Comparison of ENCODE assay signal across 1 cellular context in the genomic region with DNA sequence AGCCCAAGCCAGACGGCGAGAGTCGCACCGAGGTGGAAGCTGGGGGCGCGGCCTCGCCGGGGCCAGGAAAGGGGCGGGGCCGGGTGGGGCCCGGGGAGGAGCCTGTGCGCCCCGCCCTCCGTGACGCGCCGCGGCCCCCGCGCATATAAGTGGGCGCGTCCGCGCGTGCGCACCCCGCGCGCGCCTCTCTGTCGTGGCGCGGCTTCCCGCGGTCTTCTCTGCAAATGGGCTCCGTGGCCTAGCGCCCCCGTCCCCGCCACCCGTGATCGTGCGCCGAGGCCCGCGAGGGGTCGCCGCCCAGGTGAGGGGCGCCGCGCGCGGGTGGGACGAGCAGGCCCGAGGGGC.
TF ChIP-seq lines count a peak whose summit lies in the region.

A gene with protein sequence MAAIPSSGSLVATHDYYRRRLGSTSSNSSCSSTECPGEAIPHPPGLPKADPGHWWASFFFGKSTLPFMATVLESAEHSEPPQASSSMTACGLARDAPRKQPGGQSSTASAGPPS (plus strand): TSS at position 172 of the 345 bp plus-strand sequence. CDS start 544 bp downstream, outside the sequence.

TF ChIP-seq in K562, 482 proteins besides CTCF, POLR2A, EP300 and RAD21 (continued from another document and continues in another):
- TF ChIP-seq, protein P1, sequence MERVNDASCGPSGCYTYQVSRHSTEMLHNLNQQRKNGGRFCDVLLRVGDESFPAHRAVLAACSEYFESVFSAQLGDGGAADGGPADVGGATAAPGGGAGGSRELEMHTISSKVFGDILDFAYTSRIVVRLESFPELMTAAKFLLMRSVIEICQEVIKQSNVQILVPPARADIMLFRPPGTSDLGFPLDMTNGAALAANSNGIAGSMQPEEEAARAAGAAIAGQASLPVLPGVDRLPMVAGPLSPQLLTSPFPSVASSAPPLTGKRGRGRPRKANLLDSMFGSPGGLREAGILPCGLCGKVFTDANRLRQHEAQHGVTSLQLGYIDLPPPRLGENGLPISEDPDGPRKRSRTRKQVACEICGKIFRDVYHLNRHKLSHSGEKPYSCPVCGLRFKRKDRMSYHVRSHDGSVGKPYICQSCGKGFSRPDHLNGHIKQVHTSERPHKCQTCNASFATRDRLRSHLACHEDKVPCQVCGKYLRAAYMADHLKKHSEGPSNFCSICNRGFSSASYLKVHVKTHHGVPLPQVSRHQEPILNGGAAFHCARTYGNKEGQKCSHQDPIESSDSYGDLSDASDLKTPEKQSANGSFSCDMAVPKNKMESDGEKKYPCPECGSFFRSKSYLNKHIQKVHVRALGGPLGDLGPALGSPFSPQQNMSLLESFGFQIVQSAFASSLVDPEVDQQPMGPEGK (CRISPR knock-in tag; IDR thresholded peaks at IDR 0.05; ENCODE audit: borderline replicate concordance), result no peak
- TF ChIP-seq, protein P2, sequence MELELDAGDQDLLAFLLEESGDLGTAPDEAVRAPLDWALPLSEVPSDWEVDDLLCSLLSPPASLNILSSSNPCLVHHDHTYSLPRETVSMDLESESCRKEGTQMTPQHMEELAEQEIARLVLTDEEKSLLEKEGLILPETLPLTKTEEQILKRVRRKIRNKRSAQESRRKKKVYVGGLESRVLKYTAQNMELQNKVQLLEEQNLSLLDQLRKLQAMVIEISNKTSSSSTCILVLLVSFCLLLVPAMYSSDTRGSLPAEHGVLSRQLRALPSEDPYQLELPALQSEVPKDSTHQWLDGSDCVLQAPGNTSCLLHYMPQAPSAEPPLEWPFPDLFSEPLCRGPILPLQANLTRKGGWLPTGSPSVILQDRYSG (tag; conservative IDR thresholded peaks at IDR 0.05; ENCODE audit: low read depth), result no peak
- no peak for TF ChIP-seq DMBX1 (CRISPR knock-in tag; IDR thresholded peaks at IDR 0.05; ENCODE audit: borderline replicate concordance)
- TF ChIP-seq HNRNPL (IDR thresholded peaks at IDR 0.05; ENCODE audit: low read depth, low read length), result no peak; the same call in 1 of the 2 replicates
- TF ChIP-seq NR2F6 (CRISPR knock-in tag; IDR thresholded peaks at IDR 0.05), result no peak
- no peak for TF ChIP-seq ILF3 (IDR thresholded peaks at IDR 0.05; ENCODE audit: borderline replicate concordance)
- TF ChIP-seq DDX20 (tag; IDR thresholded peaks at IDR 0.05; ENCODE audit: low read depth), result no peak
- no peak for TF ChIP-seq HNRNPLL (IDR thresholded peaks at IDR 0.05; ENCODE audit: low read depth, low read length, poor library complexity, severe bottlenecking)
- 0 out of 2 replicates have a peak, but pooled peaks have one; percentile 9 for TF ChIP-seq L3MBTL2 (IDR thresholded peaks at IDR 0.05)
- TF ChIP-seq SNRNP70 (optimal IDR thresholded peaks at IDR 0.05; ENCODE audit: low read depth, low read length), result no peak
- TF ChIP-seq SAFB2 (IDR thresholded peaks at IDR 0.05; ENCODE audit: borderline replicate concordance, low read depth, low read length, severe bottlenecking), result no peak
- peak; percentile 89 for TF ChIP-seq POLR2G (IDR thresholded peaks at IDR 0.05; ENCODE audit: low read depth, low read length)
- no peak for TF ChIP-seq CC2D1A (IDR thresholded peaks at IDR 0.05)
- TF ChIP-seq HDAC6 (IDR thresholded peaks at IDR 0.05; ENCODE audit: low read depth, low read length), result no peak
- TF ChIP-seq, protein P3, sequence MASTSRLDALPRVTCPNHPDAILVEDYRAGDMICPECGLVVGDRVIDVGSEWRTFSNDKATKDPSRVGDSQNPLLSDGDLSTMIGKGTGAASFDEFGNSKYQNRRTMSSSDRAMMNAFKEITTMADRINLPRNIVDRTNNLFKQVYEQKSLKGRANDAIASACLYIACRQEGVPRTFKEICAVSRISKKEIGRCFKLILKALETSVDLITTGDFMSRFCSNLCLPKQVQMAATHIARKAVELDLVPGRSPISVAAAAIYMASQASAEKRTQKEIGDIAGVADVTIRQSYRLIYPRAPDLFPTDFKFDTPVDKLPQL (IDR thresholded peaks at IDR 0.05; ENCODE audit: extremely low read depth, insufficient read length), result no peak
- no peak for TF ChIP-seq ZZZ3 (IDR thresholded peaks at IDR 0.05)
- TF ChIP-seq, protein P4, sequence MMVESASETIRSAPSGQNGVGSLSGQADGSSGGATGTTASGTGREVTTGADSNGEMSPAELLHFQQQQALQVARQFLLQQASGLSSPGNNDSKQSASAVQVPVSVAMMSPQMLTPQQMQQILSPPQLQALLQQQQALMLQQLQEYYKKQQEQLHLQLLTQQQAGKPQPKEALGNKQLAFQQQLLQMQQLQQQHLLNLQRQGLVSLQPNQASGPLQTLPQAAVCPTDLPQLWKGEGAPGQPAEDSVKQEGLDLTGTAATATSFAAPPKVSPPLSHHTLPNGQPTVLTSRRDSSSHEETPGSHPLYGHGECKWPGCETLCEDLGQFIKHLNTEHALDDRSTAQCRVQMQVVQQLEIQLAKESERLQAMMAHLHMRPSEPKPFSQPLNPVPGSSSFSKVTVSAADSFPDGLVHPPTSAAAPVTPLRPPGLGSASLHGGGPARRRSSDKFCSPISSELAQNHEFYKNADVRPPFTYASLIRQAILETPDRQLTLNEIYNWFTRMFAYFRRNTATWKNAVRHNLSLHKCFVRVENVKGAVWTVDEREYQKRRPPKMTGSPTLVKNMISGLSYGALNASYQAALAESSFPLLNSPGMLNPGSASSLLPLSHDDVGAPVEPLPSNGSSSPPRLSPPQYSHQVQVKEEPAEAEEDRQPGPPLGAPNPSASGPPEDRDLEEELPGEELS (CRISPR knock-in tag; IDR thresholded peaks at IDR 0.05; ENCODE audit: borderline replicate concordance), result no peak
- TF ChIP-seq, protein P5, sequence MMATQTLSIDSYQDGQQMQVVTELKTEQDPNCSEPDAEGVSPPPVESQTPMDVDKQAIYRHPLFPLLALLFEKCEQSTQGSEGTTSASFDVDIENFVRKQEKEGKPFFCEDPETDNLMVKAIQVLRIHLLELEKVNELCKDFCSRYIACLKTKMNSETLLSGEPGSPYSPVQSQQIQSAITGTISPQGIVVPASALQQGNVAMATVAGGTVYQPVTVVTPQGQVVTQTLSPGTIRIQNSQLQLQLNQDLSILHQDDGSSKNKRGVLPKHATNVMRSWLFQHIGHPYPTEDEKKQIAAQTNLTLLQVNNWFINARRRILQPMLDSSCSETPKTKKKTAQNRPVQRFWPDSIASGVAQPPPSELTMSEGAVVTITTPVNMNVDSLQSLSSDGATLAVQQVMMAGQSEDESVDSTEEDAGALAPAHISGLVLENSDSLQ (IDR thresholded peaks at IDR 0.05), result no peak
- TF ChIP-seq, protein P6, sequence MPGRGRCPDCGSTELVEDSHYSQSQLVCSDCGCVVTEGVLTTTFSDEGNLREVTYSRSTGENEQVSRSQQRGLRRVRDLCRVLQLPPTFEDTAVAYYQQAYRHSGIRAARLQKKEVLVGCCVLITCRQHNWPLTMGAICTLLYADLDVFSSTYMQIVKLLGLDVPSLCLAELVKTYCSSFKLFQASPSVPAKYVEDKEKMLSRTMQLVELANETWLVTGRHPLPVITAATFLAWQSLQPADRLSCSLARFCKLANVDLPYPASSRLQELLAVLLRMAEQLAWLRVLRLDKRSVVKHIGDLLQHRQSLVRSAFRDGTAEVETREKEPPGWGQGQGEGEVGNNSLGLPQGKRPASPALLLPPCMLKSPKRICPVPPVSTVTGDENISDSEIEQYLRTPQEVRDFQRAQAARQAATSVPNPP (IDR thresholded peaks at IDR 0.05; ENCODE audit: borderline replicate concordance, insufficient read depth, insufficient read length), result no peak
- TF ChIP-seq ETV6 (IDR thresholded peaks at IDR 0.05; ENCODE audit: borderline replicate concordance in 1 of 2, low read depth in 2 of 2, low read length in 1 of 2), result no peak
- no peak for TF ChIP-seq ETV6 (CRISPR knock-in tag; IDR thresholded peaks at IDR 0.05; ENCODE audit: borderline replicate concordance)
- TF ChIP-seq, protein P7, sequence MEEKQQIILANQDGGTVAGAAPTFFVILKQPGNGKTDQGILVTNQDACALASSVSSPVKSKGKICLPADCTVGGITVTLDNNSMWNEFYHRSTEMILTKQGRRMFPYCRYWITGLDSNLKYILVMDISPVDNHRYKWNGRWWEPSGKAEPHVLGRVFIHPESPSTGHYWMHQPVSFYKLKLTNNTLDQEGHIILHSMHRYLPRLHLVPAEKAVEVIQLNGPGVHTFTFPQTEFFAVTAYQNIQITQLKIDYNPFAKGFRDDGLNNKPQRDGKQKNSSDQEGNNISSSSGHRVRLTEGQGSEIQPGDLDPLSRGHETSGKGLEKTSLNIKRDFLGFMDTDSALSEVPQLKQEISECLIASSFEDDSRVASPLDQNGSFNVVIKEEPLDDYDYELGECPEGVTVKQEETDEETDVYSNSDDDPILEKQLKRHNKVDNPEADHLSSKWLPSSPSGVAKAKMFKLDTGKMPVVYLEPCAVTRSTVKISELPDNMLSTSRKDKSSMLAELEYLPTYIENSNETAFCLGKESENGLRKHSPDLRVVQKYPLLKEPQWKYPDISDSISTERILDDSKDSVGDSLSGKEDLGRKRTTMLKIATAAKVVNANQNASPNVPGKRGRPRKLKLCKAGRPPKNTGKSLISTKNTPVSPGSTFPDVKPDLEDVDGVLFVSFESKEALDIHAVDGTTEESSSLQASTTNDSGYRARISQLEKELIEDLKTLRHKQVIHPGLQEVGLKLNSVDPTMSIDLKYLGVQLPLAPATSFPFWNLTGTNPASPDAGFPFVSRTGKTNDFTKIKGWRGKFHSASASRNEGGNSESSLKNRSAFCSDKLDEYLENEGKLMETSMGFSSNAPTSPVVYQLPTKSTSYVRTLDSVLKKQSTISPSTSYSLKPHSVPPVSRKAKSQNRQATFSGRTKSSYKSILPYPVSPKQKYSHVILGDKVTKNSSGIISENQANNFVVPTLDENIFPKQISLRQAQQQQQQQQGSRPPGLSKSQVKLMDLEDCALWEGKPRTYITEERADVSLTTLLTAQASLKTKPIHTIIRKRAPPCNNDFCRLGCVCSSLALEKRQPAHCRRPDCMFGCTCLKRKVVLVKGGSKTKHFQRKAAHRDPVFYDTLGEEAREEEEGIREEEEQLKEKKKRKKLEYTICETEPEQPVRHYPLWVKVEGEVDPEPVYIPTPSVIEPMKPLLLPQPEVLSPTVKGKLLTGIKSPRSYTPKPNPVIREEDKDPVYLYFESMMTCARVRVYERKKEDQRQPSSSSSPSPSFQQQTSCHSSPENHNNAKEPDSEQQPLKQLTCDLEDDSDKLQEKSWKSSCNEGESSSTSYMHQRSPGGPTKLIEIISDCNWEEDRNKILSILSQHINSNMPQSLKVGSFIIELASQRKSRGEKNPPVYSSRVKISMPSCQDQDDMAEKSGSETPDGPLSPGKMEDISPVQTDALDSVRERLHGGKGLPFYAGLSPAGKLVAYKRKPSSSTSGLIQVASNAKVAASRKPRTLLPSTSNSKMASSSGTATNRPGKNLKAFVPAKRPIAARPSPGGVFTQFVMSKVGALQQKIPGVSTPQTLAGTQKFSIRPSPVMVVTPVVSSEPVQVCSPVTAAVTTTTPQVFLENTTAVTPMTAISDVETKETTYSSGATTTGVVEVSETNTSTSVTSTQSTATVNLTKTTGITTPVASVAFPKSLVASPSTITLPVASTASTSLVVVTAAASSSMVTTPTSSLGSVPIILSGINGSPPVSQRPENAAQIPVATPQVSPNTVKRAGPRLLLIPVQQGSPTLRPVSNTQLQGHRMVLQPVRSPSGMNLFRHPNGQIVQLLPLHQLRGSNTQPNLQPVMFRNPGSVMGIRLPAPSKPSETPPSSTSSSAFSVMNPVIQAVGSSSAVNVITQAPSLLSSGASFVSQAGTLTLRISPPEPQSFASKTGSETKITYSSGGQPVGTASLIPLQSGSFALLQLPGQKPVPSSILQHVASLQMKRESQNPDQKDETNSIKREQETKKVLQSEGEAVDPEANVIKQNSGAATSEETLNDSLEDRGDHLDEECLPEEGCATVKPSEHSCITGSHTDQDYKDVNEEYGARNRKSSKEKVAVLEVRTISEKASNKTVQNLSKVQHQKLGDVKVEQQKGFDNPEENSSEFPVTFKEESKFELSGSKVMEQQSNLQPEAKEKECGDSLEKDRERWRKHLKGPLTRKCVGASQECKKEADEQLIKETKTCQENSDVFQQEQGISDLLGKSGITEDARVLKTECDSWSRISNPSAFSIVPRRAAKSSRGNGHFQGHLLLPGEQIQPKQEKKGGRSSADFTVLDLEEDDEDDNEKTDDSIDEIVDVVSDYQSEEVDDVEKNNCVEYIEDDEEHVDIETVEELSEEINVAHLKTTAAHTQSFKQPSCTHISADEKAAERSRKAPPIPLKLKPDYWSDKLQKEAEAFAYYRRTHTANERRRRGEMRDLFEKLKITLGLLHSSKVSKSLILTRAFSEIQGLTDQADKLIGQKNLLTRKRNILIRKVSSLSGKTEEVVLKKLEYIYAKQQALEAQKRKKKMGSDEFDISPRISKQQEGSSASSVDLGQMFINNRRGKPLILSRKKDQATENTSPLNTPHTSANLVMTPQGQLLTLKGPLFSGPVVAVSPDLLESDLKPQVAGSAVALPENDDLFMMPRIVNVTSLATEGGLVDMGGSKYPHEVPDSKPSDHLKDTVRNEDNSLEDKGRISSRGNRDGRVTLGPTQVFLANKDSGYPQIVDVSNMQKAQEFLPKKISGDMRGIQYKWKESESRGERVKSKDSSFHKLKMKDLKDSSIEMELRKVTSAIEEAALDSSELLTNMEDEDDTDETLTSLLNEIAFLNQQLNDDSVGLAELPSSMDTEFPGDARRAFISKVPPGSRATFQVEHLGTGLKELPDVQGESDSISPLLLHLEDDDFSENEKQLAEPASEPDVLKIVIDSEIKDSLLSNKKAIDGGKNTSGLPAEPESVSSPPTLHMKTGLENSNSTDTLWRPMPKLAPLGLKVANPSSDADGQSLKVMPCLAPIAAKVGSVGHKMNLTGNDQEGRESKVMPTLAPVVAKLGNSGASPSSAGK (IDR thresholded peaks at IDR 0.05), result no peak
- TF ChIP-seq BRCA1 (IDR thresholded peaks at IDR 0.05), result no peak
- no peak for TF ChIP-seq BRCA1 (CRISPR knock-in tag; IDR thresholded peaks at IDR 0.05)
- no peak for TF ChIP-seq FOS (IDR thresholded peaks at IDR 0.05; ENCODE audit: extremely low read depth, insufficient read length)
- no peak for TF ChIP-seq NBN (IDR thresholded peaks at IDR 0.05; ENCODE audit: low read depth)
- no peak for TF ChIP-seq MAFF (IDR thresholded peaks at IDR 0.05; ENCODE audit: low read length)
- TF ChIP-seq, protein P8, sequence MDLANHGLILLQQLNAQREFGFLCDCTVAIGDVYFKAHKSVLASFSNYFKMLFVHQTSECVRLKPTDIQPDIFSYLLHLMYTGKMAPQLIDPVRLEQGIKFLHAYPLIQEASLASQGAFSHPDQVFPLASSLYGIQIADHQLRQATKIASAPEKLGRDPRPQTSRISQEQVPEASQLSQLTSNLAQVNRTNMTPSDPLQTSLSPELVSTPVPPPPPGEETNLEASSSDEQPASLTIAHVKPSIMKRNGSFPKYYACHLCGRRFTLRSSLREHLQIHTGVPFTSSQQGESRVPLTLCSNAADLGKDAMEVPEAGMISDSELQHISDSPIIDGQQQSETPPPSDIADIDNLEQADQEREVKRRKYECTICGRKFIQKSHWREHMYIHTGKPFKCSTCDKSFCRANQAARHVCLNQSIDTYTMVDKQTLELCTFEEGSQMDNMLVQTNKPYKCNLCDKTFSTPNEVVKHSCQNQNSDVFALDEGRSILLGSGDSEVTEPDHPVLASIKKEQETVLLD (IDR thresholded peaks at IDR 0.05), result no peak
- TF ChIP-seq, protein P9, sequence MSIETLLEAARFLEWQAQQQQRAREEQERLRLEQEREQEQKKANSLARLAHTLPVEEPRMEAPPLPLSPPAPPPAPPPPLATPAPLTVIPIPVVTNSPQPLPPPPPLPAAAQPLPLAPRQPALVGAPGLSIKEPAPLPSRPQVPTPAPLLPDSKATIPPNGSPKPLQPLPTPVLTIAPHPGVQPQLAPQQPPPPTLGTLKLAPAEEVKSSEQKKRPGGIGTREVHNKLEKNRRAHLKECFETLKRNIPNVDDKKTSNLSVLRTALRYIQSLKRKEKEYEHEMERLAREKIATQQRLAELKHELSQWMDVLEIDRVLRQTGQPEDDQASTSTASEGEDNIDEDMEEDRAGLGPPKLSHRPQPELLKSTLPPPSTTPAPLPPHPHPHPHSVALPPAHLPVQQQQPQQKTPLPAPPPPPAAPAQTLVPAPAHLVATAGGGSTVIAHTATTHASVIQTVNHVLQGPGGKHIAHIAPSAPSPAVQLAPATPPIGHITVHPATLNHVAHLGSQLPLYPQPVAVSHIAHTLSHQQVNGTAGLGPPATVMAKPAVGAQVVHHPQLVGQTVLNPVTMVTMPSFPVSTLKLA (conservative IDR thresholded peaks at IDR 0.05), result no peak
- no peak for TF ChIP-seq SREBF1 (IDR thresholded peaks at IDR 0.05; ENCODE audit: borderline replicate concordance, low read depth, low read length)
